ENCODE assay signal across 17 cellular contexts in genomic region chr1:212944209-212944901, GRCh38. TPM values are rescaled to one million over a fixed set of nuclear protein-coding genes. Genes with fewer than 3 reads are reported as not detected.
DNase-seq lines count a peak whose midpoint lies in the region; ATAC-seq and TF ChIP-seq lines count a peak whose summit lies in the region.
"Had no signal": no experiment of that assay in that cellular context is flagged by ENCODE, and none has a peak within 500 bp of the region (broad histone marks: within the 10 kb centered on the region; RNA-seq: fewer than 3 reads in every experiment).

No MANE protein-coding gene starts in this region.

- H3K79me2 ChIP-seq in OCI-LY3 (ENCODE audit: low read length) = no peaks in the 10 kb centered on the region

- peaks cover 52% of the 10 kb centered on the region for H3K4me1 ChIP-seq in OCI-LY3 (ENCODE audit: low read length)
- no peaks in the 10 kb centered on the region for H3K4me1 ChIP-seq in heart right ventricle
- no peaks in the 10 kb centered on the region for H3K4me1 ChIP-seq in psoas muscle
- H3K4me1 ChIP-seq in lower lobe of right lung = no peaks in the 10 kb centered on the region

- no peak overlapping the region for H2AFZ ChIP-seq in OCI-LY3 (ENCODE audit: low read depth, low read length)

- 86 to 89% methylated on average over 7 of the region's 7 CpGs for WGBS in heart right ventricle, 2 donors
- WGBS in psoas muscle, 3 donors = 89 to 95% (median 91%) methylated on average over 7 of the region's 7 CpGs

- H3K9me3 ChIP-seq in OCI-LY3 (ENCODE audit: insufficient read depth, low read length) (no peaks in the 10 kb centered on the region), heart right ventricle (peaks cover 0 to 23% (median 11%) of the 10 kb centered on the region in 11 donors), psoas muscle (peaks cover 7% of the 10 kb centered on the region), lower lobe of right lung (no peaks in the 10 kb centered on the region)

- ATAC-seq in GM19328 (IDR thresholded peaks at IDR 0.05; ENCODE audit: unreplicated experiment) = peak; percentile 48
- ATAC-seq in HG02852 (IDR thresholded peaks at IDR 0.05; ENCODE audit: unreplicated experiment) = peak; percentile 50
- no peak for ATAC-seq in heart right ventricle
- ATAC-seq in psoas muscle = no peak
- ATAC-seq in lower lobe of right lung = no peak
- ATAC-seq: sciatic nerve had no signal

- intact Hi-C loops in heart right ventricle (cut with DNase I) = no loop called here
- intact Hi-C loops in psoas muscle (cut with DNase I) = no loop called here
- intact Hi-C loops in lower lobe of right lung (cut with DNase I) = no loop called here

- DNase-seq in CD1c-positive myeloid dendritic cell (ENCODE audit: extremely low spot score) = peak; percentile 74
- DNase-seq in heart right ventricle = no peak
- no peak for DNase-seq in psoas muscle
- DNase-seq in lower lobe of right lung = no peak
- no peak for DNase-seq in stimulated activated CD4-positive, alpha-beta T cell treated with anti-CD3 and anti-CD28 coated beads, Interleukin-4, amount 100 ng/mL, for 1 hour
- DNase-seq: activated gamma-delta T cell treated with Interleukin-2 at 50 U/mL for 16 hours, aorta, mesenchymal stem cell, NCI-H2227 treated with DMSO at 0.1 percent for 48 hours, OCI-M1, SW 1271 had no signal

- peak overlapping the region; percentile 69 for H3K4me2 ChIP-seq in OCI-LY3 (ENCODE audit: low read length)

- H4K20me1 ChIP-seq in OCI-LY3 (ENCODE audit: insufficient read depth, low read length) = no peaks in the 10 kb centered on the region

- H3K4me3 ChIP-seq in OCI-LY3 (ENCODE audit: low read length) = peak overlapping the region; percentile 41
- H3K4me3 ChIP-seq in heart right ventricle = no peak overlapping the region
- H3K4me3 ChIP-seq in psoas muscle = no peak overlapping the region
- H3K4me3 ChIP-seq in lower lobe of right lung = no peak overlapping the region
- H3K4me3 ChIP-seq: gastroesophageal sphincter had no signal

- peaks cover 10% of the 10 kb centered on the region for H3K36me3 ChIP-seq in OCI-LY3 (replicated peaks; ENCODE audit: low read depth, low read length)
- no peaks in the 10 kb centered on the region for H3K36me3 ChIP-seq in heart right ventricle
- no peaks in the 10 kb centered on the region for H3K36me3 ChIP-seq in psoas muscle (ENCODE audit: insufficient read depth in 1 of 2, low read depth in 1 of 2)
- no peaks in the 10 kb centered on the region for H3K36me3 ChIP-seq in lower lobe of right lung
- H3K36me3 ChIP-seq: gastroesophageal sphincter had no signal

- TF ChIP-seq CTCF in OCI-LY3 (IDR thresholded peaks at IDR 0.05; ENCODE audit: low read depth, low read length) (no peak), heart right ventricle (IDR thresholded peaks at IDR 0.05) (no peak), psoas muscle (IDR thresholded peaks at IDR 0.05) (no peak), lower lobe of right lung (IDR thresholded peaks at IDR 0.05) (no peak)

- H3K9ac ChIP-seq in OCI-LY3 (ENCODE audit: low read length) = peak overlapping the region; percentile 16; the same call in 1 of the 2 replicates

- H3K27me3 ChIP-seq in OCI-LY3 (ENCODE audit: low read depth, low read length) (no peaks in the 10 kb centered on the region), heart right ventricle (peaks cover 0 to 15% (median 9%) of the 10 kb centered on the region in 7 donors), psoas muscle (ENCODE audit: insufficient read depth in 3 of 3, low read length in 2 of 3) (peaks cover 0 to 3% (median 0%) of the 10 kb centered on the region in 3 donors), lower lobe of right lung (ENCODE audit: low read depth) (peaks cover 6% of the 10 kb centered on the region)

- H3K27ac ChIP-seq in OCI-LY3 (ENCODE audit: low read length) = peak overlapping the region; percentile 81
- H3K27ac ChIP-seq in heart right ventricle = no peak overlapping the region
- no peak overlapping the region for H3K27ac ChIP-seq in psoas muscle
- H3K27ac ChIP-seq in lower lobe of right lung = no peak overlapping the region
- H3K27ac ChIP-seq: VCaP had no signal

RNA-seq across cellular contexts. Expression of gene VASH2, which starts 6.0 kb away (rescaled TPM):
- total RNA-seq in heart right ventricle (1 to 10 TPM in 2 of 10 donors, under 1 TPM in 8; 0.41 to 1.2 (median 0.81) TPM), psoas muscle (1 to 10 TPM in 1 of 4 donors, under 1 TPM in 3; 0.16 to 1.6 (median 0.17) TPM), lower lobe of right lung (1.6 TPM)
- polyA plus RNA-seq in heart right ventricle (under 1 TPM; 0.37 to 0.42 TPM), psoas muscle (under 1 TPM; 0.09 to 0.39 (median 0.21) TPM)

Comparison
In these comparisons a context has a peak if more than half of its experiments do, and no peak if none do; other contexts are left out.
1. ATAC-seq: peak in GM19328 (single experiment) and HG02852 (single experiment); none in heart right ventricle (0 of 8), psoas muscle (0 of 4) and lower lobe of right lung (0 of 2).